In the genomic region with DNA sequence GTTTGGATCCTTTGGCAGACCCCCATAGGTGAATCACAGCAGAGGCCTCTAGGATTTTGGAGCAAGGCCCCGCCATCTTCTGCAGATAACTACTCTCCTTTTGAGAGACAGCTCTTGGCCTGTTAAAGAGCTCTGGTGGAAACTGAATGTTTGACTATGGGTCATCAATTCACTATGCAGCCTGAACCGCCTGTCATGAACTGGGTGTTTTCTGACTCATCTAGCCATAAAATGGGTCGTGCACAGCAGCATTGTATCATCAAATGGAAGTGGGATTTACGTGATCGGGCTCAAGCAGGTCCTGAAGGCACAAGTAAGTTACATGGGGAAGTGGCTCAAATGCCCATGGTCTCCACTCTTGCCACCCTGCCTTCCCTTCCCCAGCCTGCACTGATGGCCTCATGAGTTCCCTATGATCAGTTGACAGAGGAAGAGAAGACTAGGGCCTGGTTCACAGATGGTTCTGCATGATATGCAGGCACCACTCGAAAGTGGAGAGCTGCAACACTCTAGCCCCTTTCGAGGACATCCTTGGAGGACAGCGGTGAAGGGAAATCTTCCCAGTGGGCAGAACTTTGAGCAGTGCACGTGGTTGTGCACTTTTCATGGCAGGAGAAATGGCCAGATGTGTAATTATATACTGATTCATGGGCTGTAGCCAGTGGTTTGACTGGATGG, we compare ENCODE assay signal across 7 cellular contexts. TPM values are rescaled to one million over a fixed set of nuclear protein-coding genes. Genes with fewer than 3 reads are reported as not detected.
DNase-seq lines count a peak whose midpoint lies in the region; ATAC-seq and TF ChIP-seq lines count a peak whose summit lies in the region.
"Not testable (repeated sequence)": the region's sequence is repeated elsewhere in the genome, so short reads cannot be mapped to it uniquely, and the experiment has no call there.

No MANE protein-coding gene starts in this region.

- not testable (repeated sequence) for H3K79me2 ChIP-seq in osteoblast (ENCODE audit: insufficient read depth, low read length)

- H3K4me3 ChIP-seq in CD4-positive, CD25-positive, alpha-beta regulatory T cell (ENCODE audit: low read depth, low read length); fibroblast of mammary gland (ENCODE audit: control insufficient read depth, low read depth, low read length); osteoblast (ENCODE audit: insufficient read depth, low read length): not testable (repeated sequence)

- not testable (repeated sequence) for H3K27me3 ChIP-seq in CD4-positive, CD25-positive, alpha-beta regulatory T cell (ENCODE audit: control insufficient read depth, insufficient read depth, low read length); osteoblast (ENCODE audit: insufficient read depth, low read length)

- H3K4me3 Mint-ChIP-seq in CD4-positive, CD25-positive, alpha-beta regulatory T cell; T-helper 2 cell treated with Interferon-gamma antibody and Interleukin-4, amounts not matched to agents 5 μg/mL and 100 μg/mL, for 36 hours: not testable (repeated sequence)
- peak overlapping the region; percentile 57 for H3K4me3 Mint-ChIP-seq in activated T-helper 17 cell treated with anti-CD3 and anti-CD28 coated beads, Interleukin-2, amount 50 U/mL, for 72 hours

- not testable (repeated sequence) for ATAC-seq in CD4-positive, CD25-positive, alpha-beta regulatory T cell (ENCODE audit: low read depth in 2 of 2)
- ATAC-seq in activated T-helper 17 cell treated with anti-CD3 and anti-CD28 coated beads, Interleukin-2, amount 50 U/mL, for 72 hours (replicated peaks): peak; percentile 18

- H3K4me1 Mint-ChIP-seq in CD4-positive, CD25-positive, alpha-beta regulatory T cell: peaks cover 6 to 32% (median 26%) of the 10 kb centered on the region in 4 donors
- peaks cover 31% of the 10 kb centered on the region for H3K4me1 Mint-ChIP-seq in T-helper 2 cell treated with Interferon-gamma antibody and Interleukin-4, amounts not matched to agents 5 μg/mL and 100 μg/mL, for 36 hours (ENCODE audit: low read depth)
- H3K4me1 Mint-ChIP-seq in activated T-helper 17 cell treated with anti-CD3 and anti-CD28 coated beads, Interleukin-2, amount 50 U/mL, for 72 hours: peaks cover 26% of the 10 kb centered on the region

- not testable (repeated sequence) for H3K9me3 Mint-ChIP-seq in CD4-positive, CD25-positive, alpha-beta regulatory T cell; T-helper 2 cell treated with Interferon-gamma antibody and Interleukin-4, amounts not matched to agents 5 μg/mL and 100 μg/mL, for 36 hours; activated T-helper 17 cell treated with anti-CD3 and anti-CD28 coated beads, Interleukin-2, amount 50 U/mL, for 72 hours

- H3K36me3 Mint-ChIP-seq in CD4-positive, CD25-positive, alpha-beta regulatory T cell; T-helper 2 cell treated with Interferon-gamma antibody and Interleukin-4, amounts not matched to agents 5 μg/mL and 100 μg/mL, for 36 hours (ENCODE audit: low read depth); activated T-helper 17 cell treated with anti-CD3 and anti-CD28 coated beads, Interleukin-2, amount 50 U/mL, for 72 hours (ENCODE audit: low read depth): not testable (repeated sequence)

- not testable (repeated sequence) for H3K36me3 ChIP-seq in CD4-positive, CD25-positive, alpha-beta regulatory T cell (ENCODE audit: control insufficient read depth, insufficient read depth, low read length); KOPT-K1 (ENCODE audit: insufficient read depth, low read length); osteoblast (ENCODE audit: insufficient read depth, low read length)

- not testable (repeated sequence) for H4K20me1 ChIP-seq in osteoblast (ENCODE audit: insufficient read depth, low read length)

- TF ChIP-seq CTCF in fibroblast of mammary gland (conservative IDR thresholded peaks at IDR 0.05; ENCODE audit: control insufficient read depth, insufficient read depth, low read depth, low read length); osteoblast (IDR thresholded peaks at IDR 0.05; ENCODE audit: extremely low read depth, low read depth, low read length): not testable (repeated sequence)

- DNase-seq in CD4-positive, CD25-positive, alpha-beta regulatory T cell; T-helper 2 cell treated with Interferon-gamma antibody and Interleukin-4, amounts not matched to agents 5 μg/mL and 100 μg/mL, for 36 hours (ENCODE audit: low spot score): not testable (repeated sequence)
- DNase-seq in GM04504 (ENCODE audit: low read depth) (peak; percentile 49), fibroblast of mammary gland (ENCODE audit: low read depth) (peak; percentile 60), osteoblast (ENCODE audit: insufficient read length, low spot score, missing footprints) (peak; percentile 8)

- H3K4me2 ChIP-seq in osteoblast (ENCODE audit: insufficient read depth, low read length): not testable (repeated sequence)

- peak overlapping the region in 2 of 3 donors; percentile 60 to 76 for H3K27ac Mint-ChIP-seq in CD4-positive, CD25-positive, alpha-beta regulatory T cell
- peak overlapping the region; percentile 34 for H3K27ac Mint-ChIP-seq in T-helper 2 cell treated with Interferon-gamma antibody and Interleukin-4, amounts not matched to agents 5 μg/mL and 100 μg/mL, for 36 hours
- H3K27ac Mint-ChIP-seq in activated T-helper 17 cell treated with anti-CD3 and anti-CD28 coated beads, Interleukin-2, amount 50 U/mL, for 72 hours: peak overlapping the region; percentile 73

- not testable (repeated sequence) for H3K9me3 ChIP-seq in CD4-positive, CD25-positive, alpha-beta regulatory T cell (ENCODE audit: control insufficient read depth in 2 of 2, low read length in 2 of 2); KOPT-K1 (ENCODE audit: insufficient read depth, low read length, poor library complexity, severe bottlenecking); osteoblast (ENCODE audit: low read depth, low read length)

- not testable (repeated sequence) for H3K27ac ChIP-seq in CD4-positive, CD25-positive, alpha-beta regulatory T cell (ENCODE audit: insufficient read depth, low read length, poor library complexity, severe bottlenecking); osteoblast (ENCODE audit: low read depth, low read length)
- peak overlapping the region; percentile 9 for H3K27ac ChIP-seq in KOPT-K1 (ENCODE audit: low read depth, low read length, poor library complexity, severe bottlenecking)

- H2AFZ ChIP-seq in osteoblast (ENCODE audit: low read length): not testable (repeated sequence)

- H3K4me1 ChIP-seq in CD4-positive, CD25-positive, alpha-beta regulatory T cell (ENCODE audit: control insufficient read depth, insufficient read depth, low read length, poor library complexity, severe bottlenecking): peaks cover 23% of the 10 kb centered on the region
- H3K4me1 ChIP-seq in osteoblast (ENCODE audit: insufficient read depth, low read length): not testable (repeated sequence)

- not testable (repeated sequence) for H3K27me3 Mint-ChIP-seq in CD4-positive, CD25-positive, alpha-beta regulatory T cell; T-helper 2 cell treated with Interferon-gamma antibody and Interleukin-4, amounts not matched to agents 5 μg/mL and 100 μg/mL, for 36 hours (ENCODE audit: low read depth); activated T-helper 17 cell treated with anti-CD3 and anti-CD28 coated beads, Interleukin-2, amount 50 U/mL, for 72 hours

RNA-seq across cellular contexts. Expression of a gene that starts 19.8 kb away (rescaled TPM):
- total RNA-seq in CD4-positive, CD25-positive, alpha-beta regulatory T cell: 282 TPM
- 100 to 1,000 TPM; 287 to 429 (median 317) TPM for polyA plus RNA-seq in CD4-positive, CD25-positive, alpha-beta regulatory T cell
- 100 to 1,000 TPM; 216 to 327 TPM for total RNA-seq in activated T-helper 17 cell treated with anti-CD3 and anti-CD28 coated beads, Interleukin-2, amount 50 U/mL, for 72 hours
- total RNA-seq in osteoblast: 1.2 and 1.4 TPM in 2 replicates

RNA-seq across cellular contexts. Expression of a gene that starts 30.1 kb away (rescaled TPM):
- total RNA-seq in CD4-positive, CD25-positive, alpha-beta regulatory T cell: 24.5 TPM
- 10 to 100 TPM; 22.3 to 32.9 (median 25.2) TPM for polyA plus RNA-seq in CD4-positive, CD25-positive, alpha-beta regulatory T cell
- 10 to 100 TPM; 15.0 to 26.8 TPM for total RNA-seq in activated T-helper 17 cell treated with anti-CD3 and anti-CD28 coated beads, Interleukin-2, amount 50 U/mL, for 72 hours
- 50.7 and 51.9 TPM in 2 replicates for total RNA-seq in osteoblast

RNA-seq across cellular contexts. Expression of a gene that starts 53.9 kb away (rescaled TPM):
- total RNA-seq in CD4-positive, CD25-positive, alpha-beta regulatory T cell: 96.2 TPM
- 10 to 100 TPM; 22.9 to 30.3 (median 24.9) TPM for polyA plus RNA-seq in CD4-positive, CD25-positive, alpha-beta regulatory T cell
- 100 to 1,000 TPM in 1 of 2 donors, 10 to 100 TPM in 1; 81.3 to 100 TPM for total RNA-seq in activated T-helper 17 cell treated with anti-CD3 and anti-CD28 coated beads, Interleukin-2, amount 50 U/mL, for 72 hours
- total RNA-seq in osteoblast: 18.1 and 20.0 TPM in 2 replicates

Comparison
In these comparisons a context has a peak if more than half of its experiments do, and no peak if none do; other contexts are left out.
1. RNA of a gene that starts 19.8 kb away (total RNA-seq): 216 to 327 TPM in activated T-helper 17 cell treated with anti-CD3 and anti-CD28 coated beads, Interleukin-2, amount 50 U/mL, for 72 hours and 282 TPM in CD4-positive, CD25-positive, alpha-beta regulatory T cell (single experiment); 1.2 to 1.4 TPM in osteoblast; every median in the first group is over 10 times any median in the second.
2. Peak in every context shown above with its lines, with median percentiles within 50 percentile points of each other: H3K27ac Mint-ChIP-seq.